In genomic region chr12:92989715-92990484, GRCh38 we compare ENCODE assay signal across 13 cellular contexts.
DNase-seq lines count a peak whose midpoint lies in the region; ATAC-seq and TF ChIP-seq lines count a peak whose summit lies in the region.
"Had no signal": no experiment of that assay in that cellular context is flagged by ENCODE, and none has a peak within 500 bp of the region (broad histone marks: within the 10 kb centered on the region; RNA-seq: fewer than 3 reads in every experiment).

No MANE protein-coding gene starts in this region.

- H3K27ac Mint-ChIP-seq in T-helper 1 cell treated with Interleukin-12 subunit alpha and Interleukin-12 subunit beta and Interleukin-4 antibody, amounts not matched to agents 30 μg/mL and 1 μg/mL, for 36 hours = peak overlapping the region; percentile 72
- peak overlapping the region; percentile 66 for H3K27ac Mint-ChIP-seq in endodermal cell

- H3K27me3 ChIP-seq in endodermal cell (ENCODE audit: control insufficient read depth, insufficient read depth, low read length, poor library complexity, severe bottlenecking) = no peaks in the 10 kb centered on the region
- no peaks in the 10 kb centered on the region for H3K27me3 ChIP-seq in stomach
- H3K27me3 ChIP-seq: SJSA1, thyroid gland had no signal

- DNase-seq in T-helper 1 cell (no peak), endodermal cell (no peak), CD1c-positive myeloid dendritic cell (ENCODE audit: extremely low spot score) (no peak), stomach (no peak), SIG-M5 treated with dmso at 0.1 percent for 504 hours (lab: John Stamatoyannopoulos, UW; ENCODE audit: unreplicated experiment) (no peak)
- DNase-seq: immature natural killer cell, NCI-H1048, NCI-H526, thyroid gland had no signal

- no peak overlapping the region for H3K9ac ChIP-seq in endodermal cell (ENCODE audit: extremely low read depth, low read length, poor library complexity, severe bottlenecking)

- H3K36me3 ChIP-seq in endodermal cell (ENCODE audit: control insufficient read depth, insufficient read depth, low read length) = no peaks in the 10 kb centered on the region
- no peaks in the 10 kb centered on the region for H3K36me3 ChIP-seq in stomach
- H3K36me3 ChIP-seq: SJSA1, thyroid gland had no signal

- peak; percentile 26 for ATAC-seq in GM18520 (IDR thresholded peaks at IDR 0.05; ENCODE audit: unreplicated experiment)
- ATAC-seq in HG02870 (IDR thresholded peaks at IDR 0.05; ENCODE audit: unreplicated experiment) = peak; percentile 43

- intact Hi-C loops in stomach (cut with DNase I; ENCODE audit: low total_unique reads) = loop anchor here (10.0 kb wide), 1 partner anchor 405 kb away; no protein-coding TSS in a partner anchor

- H3K4me3 ChIP-seq in endodermal cell (ENCODE audit: low read length) (no peak overlapping the region), stomach (no peak overlapping the region)
- H3K4me3 ChIP-seq: SJSA1, thyroid gland had no signal

- WGBS in endodermal cell (ENCODE audit: insufficient coverage in 1 of 2, insufficient read length in 1 of 2), 2 experiments = 95 to 100% methylated on average over 1 to 3 of the region's 3 CpGs
- 67 to 86% (median 76%) methylated on average over 3 of the region's 3 CpGs for WGBS in stomach, 5 donors

- H3K4me1 Mint-ChIP-seq in T-helper 1 cell treated with Interleukin-12 subunit alpha and Interleukin-12 subunit beta and Interleukin-4 antibody, amounts not matched to agents 30 μg/mL and 1 μg/mL, for 36 hours (ENCODE audit: low read depth) = peaks cover 13% of the 10 kb centered on the region
- H3K4me1 Mint-ChIP-seq in endodermal cell = peaks cover 20% of the 10 kb centered on the region
- H3K4me1 Mint-ChIP-seq: immature natural killer cell had no signal

- no peak for TF ChIP-seq POLR2A in stomach (IDR thresholded peaks at IDR 0.05)

- H3K4me3 Mint-ChIP-seq in T-helper 1 cell treated with Interleukin-12 subunit alpha and Interleukin-12 subunit beta and Interleukin-4 antibody, amounts not matched to agents 30 μg/mL and 1 μg/mL, for 36 hours = no peak overlapping the region
- H3K4me3 Mint-ChIP-seq in endodermal cell = no peak overlapping the region
- H3K4me3 Mint-ChIP-seq: immature natural killer cell had no signal

- H3K36me3 Mint-ChIP-seq in T-helper 1 cell treated with Interleukin-12 subunit alpha and Interleukin-12 subunit beta and Interleukin-4 antibody, amounts not matched to agents 30 μg/mL and 1 μg/mL, for 36 hours (ENCODE audit: low read depth) = no peaks in the 10 kb centered on the region
- no peaks in the 10 kb centered on the region for H3K36me3 Mint-ChIP-seq in endodermal cell (ENCODE audit: low read depth)
- H3K36me3 Mint-ChIP-seq: immature natural killer cell had no signal

- no peak overlapping the region for H3K27ac ChIP-seq in endodermal cell (ENCODE audit: low read depth, low read length)
- no peak overlapping the region for H3K27ac ChIP-seq in stomach
- H3K27ac ChIP-seq: SJSA1, thyroid gland had no signal

- H3K27me3 Mint-ChIP-seq in T-helper 1 cell treated with Interleukin-12 subunit alpha and Interleukin-12 subunit beta and Interleukin-4 antibody, amounts not matched to agents 30 μg/mL and 1 μg/mL, for 36 hours (ENCODE audit: low read depth) = no peaks in the 10 kb centered on the region
- H3K27me3 Mint-ChIP-seq in endodermal cell (ENCODE audit: insufficient read depth) = no peaks in the 10 kb centered on the region

- H3K9me3 ChIP-seq in endodermal cell (ENCODE audit: control insufficient read depth, low read length) = peaks cover 16% of the 10 kb centered on the region
- no peaks in the 10 kb centered on the region for H3K9me3 ChIP-seq in stomach
- H3K9me3 ChIP-seq: SJSA1, thyroid gland had no signal

- TF ChIP-seq EP300 in stomach (IDR thresholded peaks at IDR 0.05) = no peak

- TF ChIP-seq CTCF in endodermal cell (conservative IDR thresholded peaks at IDR 0.05) = no peak
- no peak for TF ChIP-seq CTCF in stomach (IDR thresholded peaks at IDR 0.05)

- peaks cover 5% of the 10 kb centered on the region for H3K4me1 ChIP-seq in endodermal cell (ENCODE audit: control insufficient read depth, insufficient read depth, low read length)
- H3K4me1 ChIP-seq in stomach = peaks cover 5 to 25% (median 16%) of the 10 kb centered on the region in 4 donors

- H3K9me3 Mint-ChIP-seq in T-helper 1 cell treated with Interleukin-12 subunit alpha and Interleukin-12 subunit beta and Interleukin-4 antibody, amounts not matched to agents 30 μg/mL and 1 μg/mL, for 36 hours = no peaks in the 10 kb centered on the region
- peaks cover 13% of the 10 kb centered on the region for H3K9me3 Mint-ChIP-seq in endodermal cell
- H3K9me3 Mint-ChIP-seq: immature natural killer cell had no signal
